ENCODE assay signal across 35 cellular contexts in genomic region chr3:38763569-38763968, GRCh38. TPM values are rescaled to one million over a fixed set of nuclear protein-coding genes. Genes with fewer than 3 reads are reported as not detected.
"Had no signal": no experiment of that assay in that cellular context is flagged by ENCODE, and none has a peak within 500 bp of the region (broad histone marks: within the 10 kb centered on the region; RNA-seq: fewer than 3 reads in every experiment).

No MANE protein-coding gene starts in this region.

- H3K27ac Mint-ChIP-seq: activated CD4-positive, alpha-beta memory T cell treated with anti-CD3 and anti-CD28 coated beads for 36 hours; activated CD8-positive, alpha-beta memory T cell treated with anti-CD3 and anti-CD28 coated beads, Interleukin-2, amount 10 ng/mL, durations not matched to agents 7 days and 5 days; activated CD8-positive, alpha-beta T cell treated with anti-CD3 and anti-CD28 coated beads, Interleukin-2, amount 10 ng/mL, durations not matched to agents 7 days and 5 days; activated naive CD4-positive, alpha-beta T cell treated with anti-CD3 and anti-CD28 coated beads for 36 hours; activated naive CD4-positive, alpha-beta T cell treated with anti-CD3 and anti-CD28 coated beads, Interleukin-2, amount 50 U/mL, for 24 hours; activated naive CD8-positive, alpha-beta T cell treated with anti-CD3 and anti-CD28 coated beads for 36 hours; activated naive CD8-positive, alpha-beta T cell treated with anti-CD3 and anti-CD28 coated beads, Interleukin-2, amount 50 U/mL, for 24 hours; activated T-helper 1 cell treated with anti-CD3 and anti-CD28 coated beads, Interleukin-12 subunit alpha, Interleukin-12 subunit beta, Interleukin-2, Interleukin-4 antibody, amounts not matched to agents 30 ng/mL and 10 ng/mL and 1 ng/mL, durations not matched to agents 14 hours and 24 hours and 36 hours; activated T-helper 2 cell treated with anti-CD3 and anti-CD28 coated beads, Interferon-gamma antibody, Interleukin-2, Interleukin-4, amounts not matched to agents 10 μg/mL and 5 μg/mL and 100 μg/mL, durations not matched to agents 14 hours and 24 hours and 36 hours; effector memory CD8-positive, alpha-beta T cell; T-helper 17 cell had no signal

- H3K36me3 Mint-ChIP-seq: activated CD4-positive, alpha-beta memory T cell treated with anti-CD3 and anti-CD28 coated beads for 36 hours; activated CD8-positive, alpha-beta memory T cell treated with anti-CD3 and anti-CD28 coated beads, Interleukin-2, amount 10 ng/mL, durations not matched to agents 7 days and 5 days; activated naive CD8-positive, alpha-beta T cell treated with anti-CD3 and anti-CD28 coated beads for 36 hours had no signal

- DNase-seq: activated CD4-positive, alpha-beta memory T cell treated with anti-CD3 and anti-CD28 coated beads for 36 hours; activated CD4-positive, alpha-beta T cell treated with anti-CD3 and anti-CD28 coated beads for 48 hours; activated CD8-positive, alpha-beta memory T cell treated with anti-CD3 and anti-CD28 coated beads, Interleukin-2, amount 10 ng/mL, durations not matched to agents 7 days and 5 days; activated CD8-positive, alpha-beta memory T cell treated with anti-CD3 and anti-CD28 coated beads, Interleukin-2, amount 50 U/mL, for 4 hours; activated CD8-positive, alpha-beta T cell treated with anti-CD3 and anti-CD28 coated beads, Interleukin-2, amount 10 ng/mL, durations not matched to agents 7 days and 5 days; activated effector memory CD4-positive, alpha-beta T cell treated with anti-CD3 and anti-CD28 coated beads, Interleukin-2, amount 50 U/mL, for 16 hours; activated naive CD4-positive, alpha-beta T cell treated with anti-CD3 and anti-CD28 coated beads for 36 hours; activated naive CD8-positive, alpha-beta T cell treated with anti-CD3 and anti-CD28 coated beads for 36 hours; activated naive CD8-positive, alpha-beta T cell treated with anti-CD3 and anti-CD28 coated beads, Interleukin-2, amount 50 U/mL, for 24 hours; activated T-cell treated with anti-CD3 and anti-CD28 coated beads, Interleukin-2, amount 50 U/mL, for 1 hour; activated T-cell treated with anti-CD3 and anti-CD28 coated beads, Interleukin-2, amount 50 U/mL, for 48 hours; adrenal gland; amygdala; aorta; body of pancreas; caudate nucleus; cortex of kidney; dermis blood vessel endothelial cell; effector CD4-positive, alpha-beta T cell; effector memory CD8-positive, alpha-beta T cell; erythroblast; esophagus squamous epithelium; foreskin melanocyte; heart right ventricle; T-helper 17 cell had no signal

- ATAC-seq: activated CD8-positive, alpha-beta memory T cell treated with anti-CD3 and anti-CD28 coated beads, Interleukin-2, amount 10 ng/mL, durations not matched to agents 7 days and 5 days; activated CD8-positive, alpha-beta T cell treated with anti-CD3 and anti-CD28 coated beads, Interleukin-2, amount 10 ng/mL, durations not matched to agents 7 days and 5 days; activated naive CD8-positive, alpha-beta T cell treated with anti-CD3 and anti-CD28 coated beads, Interleukin-2, amount 50 U/mL, for 24 hours; body of pancreas; effector memory CD8-positive, alpha-beta T cell; gastroesophageal sphincter; heart right ventricle; T-helper 17 cell had no signal

- H3K27ac ChIP-seq: adrenal gland, body of pancreas, esophagus squamous epithelium, gastroesophageal sphincter, heart right ventricle, hepatocyte had no signal

- H3K27me3 Mint-ChIP-seq: T-helper 17 cell had no signal

- H3K4me2 ChIP-seq: hepatocyte had no signal

- H2AFZ ChIP-seq: hepatocyte had no signal

- H3K4me1 ChIP-seq: adrenal gland, body of pancreas, esophagus squamous epithelium, gastroesophageal sphincter, heart right ventricle had no signal

- H3K4me3 Mint-ChIP-seq: activated CD4-positive, alpha-beta memory T cell treated with anti-CD3 and anti-CD28 coated beads for 36 hours; activated CD8-positive, alpha-beta memory T cell treated with anti-CD3 and anti-CD28 coated beads, Interleukin-2, amount 10 ng/mL, durations not matched to agents 7 days and 5 days; activated CD8-positive, alpha-beta T cell treated with anti-CD3 and anti-CD28 coated beads, Interleukin-2, amount 10 ng/mL, durations not matched to agents 7 days and 5 days; activated naive CD4-positive, alpha-beta T cell treated with anti-CD3 and anti-CD28 coated beads for 36 hours; activated naive CD4-positive, alpha-beta T cell treated with anti-CD3 and anti-CD28 coated beads, Interleukin-2, amount 50 U/mL, for 24 hours; activated naive CD8-positive, alpha-beta T cell treated with anti-CD3 and anti-CD28 coated beads for 36 hours; activated naive CD8-positive, alpha-beta T cell treated with anti-CD3 and anti-CD28 coated beads, Interleukin-2, amount 50 U/mL, for 24 hours; activated T-helper 1 cell treated with anti-CD3 and anti-CD28 coated beads, Interleukin-12 subunit alpha, Interleukin-12 subunit beta, Interleukin-2, Interleukin-4 antibody, amounts not matched to agents 30 ng/mL and 10 ng/mL and 1 ng/mL, durations not matched to agents 14 hours and 24 hours and 36 hours; effector memory CD8-positive, alpha-beta T cell; T-helper 17 cell had no signal

- H3K36me3 ChIP-seq: adrenal gland, esophagus squamous epithelium, gastroesophageal sphincter, heart right ventricle had no signal

- H3K27me3 ChIP-seq: adrenal gland, body of pancreas, esophagus squamous epithelium, gastroesophageal sphincter, heart right ventricle, hepatocyte had no signal

- H3K9me3 Mint-ChIP-seq: activated T-helper 2 cell treated with anti-CD3 and anti-CD28 coated beads, Interferon-gamma antibody, Interleukin-2, Interleukin-4, amounts not matched to agents 10 μg/mL and 5 μg/mL and 100 μg/mL, durations not matched to agents 14 hours and 24 hours and 36 hours had no signal

- H3K4me1 Mint-ChIP-seq: activated CD8-positive, alpha-beta memory T cell treated with anti-CD3 and anti-CD28 coated beads, Interleukin-2, amount 10 ng/mL, durations not matched to agents 7 days and 5 days; activated naive CD4-positive, alpha-beta T cell treated with anti-CD3 and anti-CD28 coated beads, Interleukin-2, amount 50 U/mL, for 24 hours; activated naive CD8-positive, alpha-beta T cell treated with anti-CD3 and anti-CD28 coated beads for 36 hours; activated naive CD8-positive, alpha-beta T cell treated with anti-CD3 and anti-CD28 coated beads, Interleukin-2, amount 50 U/mL, for 24 hours; T-helper 17 cell had no signal

- H3K4me3 ChIP-seq: adrenal gland, body of pancreas, esophagus squamous epithelium, gastroesophageal sphincter, heart right ventricle, hepatocyte had no signal

- H3K9me3 ChIP-seq: body of pancreas, esophagus squamous epithelium had no signal

- H3K79me2 ChIP-seq: hepatocyte had no signal

RNA-seq across cellular contexts. Expression of gene SCN10A, which starts 52.4 kb away (rescaled TPM):
- total RNA-seq: activated CD4-positive, alpha-beta memory T cell treated with anti-CD3 and anti-CD28 coated beads for 36 hours; activated CD8-positive, alpha-beta memory T cell treated with anti-CD3 and anti-CD28 coated beads for 36 hours; activated CD8-positive, alpha-beta memory T cell treated with anti-CD3 and anti-CD28 coated beads, Interleukin-2, amount 10 ng/mL, durations not matched to agents 7 days and 5 days; activated CD8-positive, alpha-beta T cell treated with anti-CD3 and anti-CD28 coated beads, Interleukin-2, amount 10 ng/mL, durations not matched to agents 7 days and 5 days; activated naive CD4-positive, alpha-beta T cell treated with anti-CD3 and anti-CD28 coated beads for 36 hours; activated naive CD8-positive, alpha-beta T cell treated with anti-CD3 and anti-CD28 coated beads for 36 hours; activated T-helper 1 cell treated with anti-CD3 and anti-CD28 coated beads, Interleukin-12 subunit alpha, Interleukin-12 subunit beta, Interleukin-2, Interleukin-4 antibody, amounts not matched to agents 30 ng/mL and 10 ng/mL and 1 ng/mL, durations not matched to agents 14 hours and 24 hours and 36 hours; activated T-helper 2 cell treated with anti-CD3 and anti-CD28 coated beads, Interferon-gamma antibody, Interleukin-2, Interleukin-4, amounts not matched to agents 10 μg/mL and 5 μg/mL and 100 μg/mL, durations not matched to agents 14 hours and 24 hours and 36 hours; adrenal gland; aorta; body of pancreas; chondrocyte; dermis blood vessel endothelial cell; esophagus squamous epithelium; fibroblast of lung; fibroblast of villous mesenchyme; glomerular endothelial cell; hepatocyte; T-helper 17 cell had no signal
- polyA plus RNA-seq: adrenal gland, aorta, fibroblast of lung, hepatocyte had no signal
